ENCODE assay signal across 9 cellular contexts in genomic region chr9:4986783-4987182, GRCh38. TPM values are rescaled to one million over a fixed set of nuclear protein-coding genes. Genes with fewer than 3 reads are reported as not detected.
DNase-seq lines count a peak whose midpoint lies in the region; ATAC-seq and TF ChIP-seq lines count a peak whose summit lies in the region.
"Had no signal": no experiment of that assay in that cellular context is flagged by ENCODE, and none has a peak within 500 bp of the region (broad histone marks: within the 10 kb centered on the region; RNA-seq: fewer than 3 reads in every experiment).

No MANE protein-coding gene starts in this region.

- no peaks in the 10 kb centered on the region for H3K9me3 Mint-ChIP-seq in activated naive CD8-positive, alpha-beta T cell (ENCODE audit: low read depth)

- ATAC-seq in heart left ventricle (no peak), Right ventricle myocardium inferior (no peak), left lung (no peak), upper lobe of left lung (ENCODE audit: low FRiP score in 2 of 2) (no peak), HG03135 (IDR thresholded peaks at IDR 0.05; ENCODE audit: unreplicated experiment) (no peak)
- ATAC-seq: foreskin keratinocyte had no signal

- H3K27ac ChIP-seq in heart left ventricle (peak overlapping the region in 2 of 12 donors; percentile 97 to 100), left lung (peak overlapping the region; percentile 98 to 100), upper lobe of left lung (peak overlapping the region in 1 of 4 donors; percentile 98), SJCRH30 (no peak overlapping the region)

- no peaks in the 10 kb centered on the region for H3K27me3 Mint-ChIP-seq in activated naive CD8-positive, alpha-beta T cell

- peak overlapping the region; percentile 71 for H3K27ac Mint-ChIP-seq in activated naive CD8-positive, alpha-beta T cell

- intact Hi-C loops in heart left ventricle (cut with DNase I) (loop anchor here (1.0 to 10.0 kb wide), 15 partner anchors 49 to 618 kb away; partner anchors contain the start of genes RCL1 (in 7 of the 10), CDC37L1 (in 1 of the 10), PLGRKT (in 1 of the 10) and PLPP6 (in 1 of the 10)), Right ventricle myocardium inferior (cut with DNase I) (loop anchor here (10.0 kb wide), 2 partner anchors 302 to 608 kb away; no protein-coding TSS in a partner anchor), left lung (cut with DNase I) (loop anchor here in 1 of 2 donors (5.0 kb wide), 1 partner anchor 224 kb away; no protein-coding TSS in a partner anchor)

- peaks cover 42% of the 10 kb centered on the region for H3K4me1 Mint-ChIP-seq in activated naive CD8-positive, alpha-beta T cell (ENCODE audit: low read depth)

- peaks cover 0 to 75% (median 27%) of the 10 kb centered on the region in 12 donors for H3K4me1 ChIP-seq in heart left ventricle
- H3K4me1 ChIP-seq in left lung: peaks cover 25 to 59% of the 10 kb centered on the region in 2 donors
- peaks cover 44 to 47% (median 46%) of the 10 kb centered on the region in 4 donors for H3K4me1 ChIP-seq in upper lobe of left lung
- peaks cover 2% of the 10 kb centered on the region; the same call in 1 of the 2 replicates for H3K4me1 ChIP-seq in SJCRH30
- H3K4me1 ChIP-seq: foreskin keratinocyte had no signal

- H3K36me3 ChIP-seq in heart left ventricle: peaks cover 0 to 26% (median 2%) of the 10 kb centered on the region in 9 donors
- H3K36me3 ChIP-seq in left lung: peaks cover 0 to 7% of the 10 kb centered on the region in 2 donors
- H3K36me3 ChIP-seq in upper lobe of left lung: peaks cover 0 to 2% (median 0%) of the 10 kb centered on the region in 4 donors
- no peaks in the 10 kb centered on the region for H3K36me3 ChIP-seq in SJCRH30

- no peak for TF ChIP-seq EP300 in upper lobe of left lung (IDR thresholded peaks at IDR 0.05)

- H3K4me3 ChIP-seq in heart left ventricle (peak overlapping the region in 9 of 12 donors; percentile 75 to 94 (median 87)), left lung (peak overlapping the region; percentile 81 to 94), upper lobe of left lung (peak overlapping the region in 3 of 4 donors; percentile 74 to 91 (median 86)), SJCRH30 (no peak overlapping the region)

- no peaks in the 10 kb centered on the region for H3K9me3 ChIP-seq in heart left ventricle
- no peaks in the 10 kb centered on the region for H3K9me3 ChIP-seq in left lung
- no peaks in the 10 kb centered on the region for H3K9me3 ChIP-seq in upper lobe of left lung
- no peaks in the 10 kb centered on the region for H3K9me3 ChIP-seq in SJCRH30 (replicated peaks)

- no peaks in the 10 kb centered on the region for H3K27me3 ChIP-seq in heart left ventricle
- no peaks in the 10 kb centered on the region for H3K27me3 ChIP-seq in left lung
- H3K27me3 ChIP-seq in upper lobe of left lung: no peaks in the 10 kb centered on the region
- H3K27me3 ChIP-seq in SJCRH30: no peaks in the 10 kb centered on the region
- H3K27me3 ChIP-seq: foreskin keratinocyte had no signal

- TF ChIP-seq CTCF in heart left ventricle (IDR thresholded peaks at IDR 0.05) (no peak), left lung (IDR thresholded peaks at IDR 0.05) (no peak), upper lobe of left lung (IDR thresholded peaks at IDR 0.05) (no peak)

- peaks cover 6% of the 10 kb centered on the region for H3K36me3 Mint-ChIP-seq in activated naive CD8-positive, alpha-beta T cell

- H3K4me3 Mint-ChIP-seq in activated naive CD8-positive, alpha-beta T cell: no peak overlapping the region

- TF ChIP-seq POLR2A in heart left ventricle (IDR thresholded peaks at IDR 0.05) (no peak), upper lobe of left lung (IDR thresholded peaks at IDR 0.05) (no peak)

- no peak for DNase-seq in heart left ventricle
- DNase-seq in Right ventricle myocardium inferior (ENCODE audit: missing footprints): no peak
- no peak for DNase-seq in left lung
- DNase-seq in upper lobe of left lung: no peak
- no peak for DNase-seq in NCI-H510A (lab: John Stamatoyannopoulos, UW)
- DNase-seq in SJCRH30: no peak
- DNase-seq: foreskin keratinocyte had no signal

- WGBS in heart left ventricle, 4 donors: 86 to 90% (median 89%) methylated on average over 4 of the region's 4 CpGs
- WGBS in upper lobe of left lung, 2 donors: 65 to 67% methylated on average over 4 of the region's 4 CpGs

RNA-seq across cellular contexts. Expression of gene JAK2, which starts 1.7 kb away (rescaled TPM):
- total RNA-seq in heart left ventricle (10 to 100 TPM; 17.0 to 62.9 (median 33.3) TPM), Right ventricle myocardium inferior (17.6 TPM), left lung (10 to 100 TPM; 15.0 to 27.3 TPM), upper lobe of left lung (10 to 100 TPM; 19.6 to 52.9 (median 26.0) TPM)
- polyA plus RNA-seq in heart left ventricle: 1 to 10 TPM; 4.3 to 6.2 TPM
- total RNA-seq in SJCRH30 (2014; rRNA removed; shearing (Covaris generic)): 3.7 TPM in 2 replicates
